In the genomic region with DNA sequence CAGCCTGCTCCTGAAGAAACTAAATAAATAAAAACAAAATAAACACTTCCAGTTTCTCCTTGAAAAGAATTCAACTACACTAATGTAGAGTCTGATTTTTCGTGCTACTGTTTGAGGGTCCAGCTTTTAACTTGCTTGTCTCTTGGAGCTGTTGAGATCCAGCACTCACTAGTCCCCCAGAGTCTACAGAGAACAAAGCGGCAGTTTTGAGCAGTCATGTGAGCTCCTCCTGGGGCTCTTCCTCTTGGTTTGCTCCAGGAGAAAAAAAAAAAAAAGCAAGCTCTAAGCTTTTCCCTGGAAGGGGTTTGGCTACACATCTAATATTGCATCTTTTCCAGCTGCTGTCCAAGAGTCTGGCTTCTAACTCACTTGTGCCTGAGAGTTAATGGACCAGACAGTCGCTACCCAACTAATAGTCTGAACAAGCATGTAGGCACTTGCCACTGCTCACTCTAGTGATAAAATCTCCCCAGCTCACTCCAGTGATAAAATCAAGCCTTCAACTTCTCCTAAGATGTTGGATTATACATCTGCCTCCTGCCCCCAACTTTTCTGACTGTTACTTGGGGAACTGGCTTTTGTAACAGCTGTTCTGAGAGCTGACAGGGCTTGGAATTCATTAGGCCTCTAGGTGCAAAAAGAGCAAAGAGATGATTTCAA, we compare ENCODE assay signal across 16 cellular contexts.
A peak's percentile ranks its signal among the peaks of the same experiment; 100 is the strongest.
DNase-seq lines count a peak whose midpoint lies in the region; ATAC-seq and TF ChIP-seq lines count a peak whose summit lies in the region.
"Had no signal": no experiment of that assay in that cellular context is flagged by ENCODE, and none has a peak within 500 bp of the region (broad histone marks: within the 10 kb centered on the region; RNA-seq: fewer than 3 reads in every experiment).

No MANE protein-coding gene starts in this region.

- H3K9me2 ChIP-seq in PC-9 (ENCODE audit: insufficient read depth), result no peaks in the 10 kb centered on the region

- H3K36me3 Mint-ChIP-seq in glutamatergic neuron (ENCODE audit: unreplicated experiment), result peaks cover 10% of the 10 kb centered on the region
- no peaks in the 10 kb centered on the region for H3K36me3 Mint-ChIP-seq in activated CD8-positive, alpha-beta T cell treated with anti-CD3 and anti-CD28 coated beads, Interleukin-2, amount 10 ng/mL, durations not matched to agents 7 days and 5 days (ENCODE audit: low read depth)

- no peaks in the 10 kb centered on the region for H3K27me3 ChIP-seq in neuronal stem cell (ENCODE audit: control insufficient read depth in 3 of 3, insufficient read depth in 3 of 3, low read depth in 1 of 3, low read length in 3 of 3)
- no peaks in the 10 kb centered on the region for H3K27me3 ChIP-seq in PC-9 (ENCODE audit: insufficient read depth, low read depth)
- H3K27me3 ChIP-seq: SJSA1 had no signal

- no peak overlapping the region for H4K91ac ChIP-seq in neuronal stem cell (ENCODE audit: low read depth, low read length, poor library complexity)

- H3K79me2 ChIP-seq in PC-9 (ENCODE audit: low read depth), result no peaks in the 10 kb centered on the region

- H4K8ac ChIP-seq in neuronal stem cell (ENCODE audit: low read depth, low read length), result no peak overlapping the region

- TF ChIP-seq CTCF in glutamatergic neuron (IDR thresholded peaks at IDR 0.05; ENCODE audit: partially characterized antibody, unreplicated experiment) (no peak), PC-9 (conservative IDR thresholded peaks at IDR 0.05) (no peak)

- H3K36me3 ChIP-seq in neuronal stem cell (replicated peaks in 1 of 2; ENCODE audit: control insufficient read depth in 2 of 2, insufficient read depth in 2 of 2, low read length in 2 of 2), result no peaks in the 10 kb centered on the region
- H3K36me3 ChIP-seq in PC-9 (ENCODE audit: low read depth), result no peaks in the 10 kb centered on the region
- H3K36me3 ChIP-seq: SJSA1 had no signal

- no peak overlapping the region for H3K14ac ChIP-seq in neuronal stem cell (ENCODE audit: low read length)

- no TSS peak for BruUV-seq in PC-9 (replicated peaks; lab: Mats Ljungman, UMichigan)

- no peaks in the 10 kb centered on the region for H3K4me1 ChIP-seq in neuronal stem cell (ENCODE audit: control insufficient read depth in 2 of 2, insufficient read depth in 1 of 2, low read depth in 1 of 2, low read length in 2 of 2)
- H3K4me1 ChIP-seq in PC-9 (replicated peaks; ENCODE audit: insufficient read depth), result no peaks in the 10 kb centered on the region
- H3K4me1 ChIP-seq: SJSA1 had no signal

- H3K27ac ChIP-seq in neuronal stem cell (replicated peaks; ENCODE audit: low read length) (no peak overlapping the region), PC-9 (no peak overlapping the region)
- H3K27ac ChIP-seq: GM23248, SJSA1 had no signal

- peak; percentile 41 for DNase-seq in DMS 273 treated with DMSO at 0.1 percent for 48 hours (lab: John Stamatoyannopoulos, UW)
- DNase-seq in NCI-H446 (lab: John Stamatoyannopoulos, UW), result peak; percentile 9 to 56
- no peak for DNase-seq in glutamatergic neuron
- no peak for DNase-seq in neuronal stem cell (ENCODE audit: low spot score)
- no peak for DNase-seq in activated CD8-positive, alpha-beta T cell treated with anti-CD3 and anti-CD28 coated beads, Interleukin-2, amount 10 ng/mL, durations not matched to agents 7 days and 5 days
- no peak for DNase-seq in PC-9
- DNase-seq: GM23248, HFFc6, KG1, NCI-H1417 treated with DMSO at 0.1 percent for 48 hours, NCI-H2029, NCI-H2227 treated with DMSO at 0.1 percent for 48 hours, NCI-H69 had no signal

- POLR2A ChIA-PET in activated CD8-positive, alpha-beta T cell treated with anti-CD3 and anti-CD28 coated beads, Interleukin-2, amount 10 ng/mL, durations not matched to agents 7 days and 5 days (lab: Charles Lee), result no interaction called here
- POLR2A ChIA-PET in PC-9 (lab: Charles Lee; ENCODE audit: unreplicated experiment), result no interaction called here

- no peak overlapping the region for H2BK5ac ChIP-seq in neuronal stem cell (ENCODE audit: low read length)

- no peaks in the 10 kb centered on the region for H3K79me1 ChIP-seq in neuronal stem cell (ENCODE audit: low read depth, low read length)

- ATAC-seq in activated CD8-positive, alpha-beta T cell treated with anti-CD3 and anti-CD28 coated beads, Interleukin-2, amount 10 ng/mL, durations not matched to agents 7 days and 5 days, result no peak
- ATAC-seq in GM18519 (IDR thresholded peaks at IDR 0.05; ENCODE audit: low FRiP score, unreplicated experiment), result no peak
- ATAC-seq: HepG2 had no signal

- whole genome bisulfite sequencing in neuronal stem cell (ENCODE audit: extremely low coverage in 2 of 2, insufficient read length in 2 of 2, insufficient replicate concordance in 1 of 2), 2 donors, result no CpG with 5 or more reads among the region's 3 CpGs

- H4K20me1 ChIP-seq in PC-9 (ENCODE audit: insufficient read depth), result no peaks in the 10 kb centered on the region

- H2BK15ac ChIP-seq in neuronal stem cell (ENCODE audit: low read length), result no peak overlapping the region

- intact Hi-C loops in PC-9 (cut with micrococcal nuclease; ENCODE audit: unreplicated experiment), result no loop called here

- no peak overlapping the region for H3K4ac ChIP-seq in neuronal stem cell (ENCODE audit: low read length)

- peak overlapping the region; percentile 76 for H2AFZ ChIP-seq in neuronal stem cell (ENCODE audit: low read length)
- no peak overlapping the region for H2AFZ ChIP-seq in PC-9
- H2AFZ ChIP-seq: GM23248 had no signal

- H3K4me1 Mint-ChIP-seq in glutamatergic neuron (ENCODE audit: low read depth, unreplicated experiment), result peaks cover 5% of the 10 kb centered on the region
- no peaks in the 10 kb centered on the region for H3K4me1 Mint-ChIP-seq in activated CD8-positive, alpha-beta T cell treated with anti-CD3 and anti-CD28 coated beads, Interleukin-2, amount 10 ng/mL, durations not matched to agents 7 days and 5 days (ENCODE audit: low read depth)

- no peak overlapping the region for H3K23ac ChIP-seq in neuronal stem cell (ENCODE audit: low read depth, low read length, poor library complexity)

- no peaks in the 10 kb centered on the region for H3K27me3 Mint-ChIP-seq in glutamatergic neuron (ENCODE audit: unreplicated experiment)
- H3K27me3 Mint-ChIP-seq in activated CD8-positive, alpha-beta T cell treated with anti-CD3 and anti-CD28 coated beads, Interleukin-2, amount 10 ng/mL, durations not matched to agents 7 days and 5 days (ENCODE audit: low read depth), result no peaks in the 10 kb centered on the region

- no peak overlapping the region for H3K4me3 ChIP-seq in neuronal stem cell (ENCODE audit: low read length in 2 of 2)
- no peak overlapping the region for H3K4me3 ChIP-seq in PC-9
- H3K4me3 ChIP-seq: GM23248, SJSA1 had no signal

- no peaks in the 10 kb centered on the region for H3K9me3 Mint-ChIP-seq in glutamatergic neuron (ENCODE audit: unreplicated experiment)
- H3K9me3 Mint-ChIP-seq in activated CD8-positive, alpha-beta T cell treated with anti-CD3 and anti-CD28 coated beads, Interleukin-2, amount 10 ng/mL, durations not matched to agents 7 days and 5 days (ENCODE audit: insufficient read depth), result peaks cover 5% of the 10 kb centered on the region

- no peak overlapping the region for H2BK12ac ChIP-seq in neuronal stem cell (ENCODE audit: low read length)

- no peak overlapping the region for H3K4me2 ChIP-seq in neuronal stem cell (ENCODE audit: insufficient read depth, low read length, poor library complexity, severe bottlenecking)
- no peak overlapping the region for H3K4me2 ChIP-seq in PC-9

- no peak overlapping the region for H3K18ac ChIP-seq in neuronal stem cell (ENCODE audit: low read length)

- H3K9ac ChIP-seq in neuronal stem cell (ENCODE audit: low read depth, low read length, poor library complexity), result no peak overlapping the region
- H3K9ac ChIP-seq: GM23248 had no signal

- H3K27ac Mint-ChIP-seq in glutamatergic neuron (ENCODE audit: unreplicated experiment), result peak overlapping the region; percentile 34
- no peak overlapping the region for H3K27ac Mint-ChIP-seq in activated CD8-positive, alpha-beta T cell treated with anti-CD3 and anti-CD28 coated beads, Interleukin-2, amount 10 ng/mL, durations not matched to agents 7 days and 5 days
- H3K27ac Mint-ChIP-seq: HFFc6 had no signal

- H3K4me3 Mint-ChIP-seq in glutamatergic neuron (ENCODE audit: unreplicated experiment), result no peak overlapping the region
- H3K4me3 Mint-ChIP-seq in activated CD8-positive, alpha-beta T cell treated with anti-CD3 and anti-CD28 coated beads, Interleukin-2, amount 10 ng/mL, durations not matched to agents 7 days and 5 days, result no peak overlapping the region
- H3K4me3 Mint-ChIP-seq: HFFc6 had no signal

- H3F3A ChIP-seq in PC-9 (ENCODE audit: insufficient read depth, low read depth), result no peaks in the 10 kb centered on the region

- CTCF ChIA-PET in activated CD8-positive, alpha-beta T cell treated with anti-CD3 and anti-CD28 coated beads, Interleukin-2, amount 10 ng/mL, durations not matched to agents 7 days and 5 days (lab: Charles Lee), result no interaction called here
- CTCF ChIA-PET in PC-9 (lab: Charles Lee), result no interaction called here

- H3K9me3 ChIP-seq in neuronal stem cell (replicated peaks in 1 of 2; ENCODE audit: control insufficient read depth in 2 of 2, insufficient read depth in 1 of 2, low read depth in 1 of 2, low read length in 2 of 2) (peaks cover 0 to 6% of the 10 kb centered on the region in 2 donors), PC-9 (ENCODE audit: insufficient read depth, low read depth) (no peaks in the 10 kb centered on the region)
- H3K9me3 ChIP-seq: SJSA1 had no signal

- no peak overlapping the region for H2BK120ac ChIP-seq in neuronal stem cell (ENCODE audit: low read depth, low read length)

- H2AK5ac ChIP-seq in neuronal stem cell (ENCODE audit: low read depth, low read length), result no peak overlapping the region

Comparison
In these comparisons a context has a peak if more than half of its experiments do, and no peak if none do; other contexts are left out.
1. DNase-seq: peak in DMS 273 treated with DMSO at 0.1 percent for 48 hours (single experiment) and NCI-H446 (2 of 2); none in glutamatergic neuron (single experiment), neuronal stem cell (single experiment), activated CD8-positive, alpha-beta T cell treated with anti-CD3 and anti-CD28 coated beads, Interleukin-2, amount 10 ng/mL, durations not matched to agents 7 days and 5 days (single experiment) and PC-9 (0 of 2).